In the genomic region with DNA sequence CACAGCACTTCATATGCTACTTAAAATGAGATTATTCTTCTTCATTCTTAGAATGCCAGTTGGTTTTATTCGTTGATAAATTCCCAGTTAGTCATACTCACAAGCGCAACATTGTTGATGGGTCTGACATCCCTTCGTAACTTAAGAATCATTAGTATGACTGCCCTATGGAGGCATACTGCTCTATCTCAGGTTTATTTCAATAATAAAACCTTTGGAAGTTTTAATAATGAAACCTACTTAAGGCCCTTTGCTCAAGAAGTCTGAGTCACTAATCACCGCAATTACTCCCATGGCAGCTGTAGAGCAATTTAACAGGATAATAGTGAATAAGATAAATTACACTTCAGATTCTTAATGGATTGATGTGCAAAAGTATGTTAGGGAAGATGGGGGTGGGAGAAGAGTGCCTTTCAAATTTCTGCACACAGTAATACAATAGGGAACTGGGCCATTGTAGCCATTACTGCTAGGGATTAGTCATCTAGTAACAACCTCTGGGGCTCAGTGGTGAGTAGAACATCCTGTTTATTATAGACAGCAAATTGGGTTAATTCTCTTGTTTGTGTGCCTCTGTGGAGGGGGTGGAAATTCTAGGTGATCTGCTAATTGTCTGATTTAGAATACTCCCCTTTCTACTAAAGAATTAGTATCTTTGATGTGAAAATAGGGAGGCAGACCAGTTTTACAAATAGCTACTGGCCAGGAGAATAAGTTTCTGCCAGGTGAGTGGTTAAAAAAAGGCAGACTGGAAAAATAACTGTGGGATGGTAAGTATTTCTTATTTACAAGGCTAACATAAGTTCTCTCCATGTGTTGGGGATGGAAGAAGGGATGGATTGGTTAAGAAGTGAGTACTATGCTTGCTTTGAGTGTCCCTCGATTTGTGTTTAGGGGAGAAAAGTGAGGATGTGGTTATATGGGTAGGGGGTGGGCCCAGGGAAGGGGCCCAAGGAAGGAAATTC, we compare ENCODE assay signal across 9 cellular contexts.
A peak's percentile ranks its signal among the peaks of the same experiment; 100 is the strongest.
DNase-seq lines count a peak whose midpoint lies in the region; ATAC-seq, FAIRE-seq and TF ChIP-seq lines count a peak whose summit lies in the region.
"Had no signal": no experiment of that assay in that cellular context is flagged by ENCODE, and none has a peak within 500 bp of the region (broad histone marks: within the 10 kb centered on the region; RNA-seq: fewer than 3 reads in every experiment).

No MANE protein-coding gene starts in this region.

- ATAC-seq in GM19351 (IDR thresholded peaks at IDR 0.05; ENCODE audit: unreplicated experiment) (peak; percentile 100), HG03159 (IDR thresholded peaks at IDR 0.05; ENCODE audit: unreplicated experiment) (peak; percentile 100)
- ATAC-seq in activated CD8-positive, alpha-beta T cell treated with anti-CD3 and anti-CD28 coated beads for 36 hours: peak; percentile 88

- H3K4me1 Mint-ChIP-seq in activated CD8-positive, alpha-beta T cell treated with anti-CD3 and anti-CD28 coated beads for 36 hours (ENCODE audit: low read depth): peaks cover 8% of the 10 kb centered on the region

- peak; percentile 37 for DNase-seq in CD1c-positive myeloid dendritic cell (ENCODE audit: extremely low spot score)
- peak; percentile 23 for DNase-seq in activated CD8-positive, alpha-beta T cell treated with anti-CD3 and anti-CD28 coated beads for 36 hours
- DNase-seq in small intestine: peak; percentile 24
- DNase-seq in DMS79 (lab: John Stamatoyannopoulos, UW): no peak
- no peak for DNase-seq in stimulated activated CD4-positive, alpha-beta T cell treated with anti-CD3 and anti-CD28 coated beads, Interleukin-1b, Interleukin-23, amount 100 ng/mL, for 48 hours
- DNase-seq in NCI-H748 (lab: John Stamatoyannopoulos, UW; ENCODE audit: unreplicated experiment): no peak

- H3K36me3 ChIP-seq in small intestine (ENCODE audit: control insufficient read depth in 2 of 2, insufficient read depth in 2 of 2, low read length in 2 of 2): no peaks in the 10 kb centered on the region

- intact Hi-C loops in activated CD8-positive, alpha-beta T cell treated with anti-CD3 and anti-CD28 coated beads for 36 hours (cut with micrococcal nuclease): loop anchor here (10.0 kb wide), 1 partner anchor 694 kb away; no protein-coding TSS in a partner anchor

- no peaks in the 10 kb centered on the region for H3K4me1 ChIP-seq in small intestine (ENCODE audit: control insufficient read depth in 2 of 2, insufficient read depth in 1 of 2, low read depth in 1 of 2, low read length in 1 of 2)

- no peaks in the 10 kb centered on the region for H3K27me3 Mint-ChIP-seq in activated CD8-positive, alpha-beta T cell treated with anti-CD3 and anti-CD28 coated beads for 36 hours
- H3K27me3 Mint-ChIP-seq: brain had no signal

- H3K27ac Mint-ChIP-seq in activated CD8-positive, alpha-beta T cell treated with anti-CD3 and anti-CD28 coated beads for 36 hours: peak overlapping the region; percentile 4

- no peak for FAIRE-seq in small intestine (lab: Jason Lieb, UNC)

- H3K4me3 Mint-ChIP-seq in activated CD8-positive, alpha-beta T cell treated with anti-CD3 and anti-CD28 coated beads for 36 hours: no peak overlapping the region
- H3K4me3 Mint-ChIP-seq: brain had no signal

- WGBS in small intestine, 3 donors: 61 to 74% (median 65%) methylated on average over 5 of the region's 5 CpGs

- no peaks in the 10 kb centered on the region for H3K27me3 ChIP-seq in small intestine (ENCODE audit: control insufficient read depth in 2 of 2, insufficient read depth in 2 of 2, low read length in 2 of 2)

- H3K36me3 Mint-ChIP-seq in activated CD8-positive, alpha-beta T cell treated with anti-CD3 and anti-CD28 coated beads for 36 hours (ENCODE audit: low read depth): no peaks in the 10 kb centered on the region
- H3K36me3 Mint-ChIP-seq: brain had no signal

- no peak overlapping the region for H3K4me3 ChIP-seq in small intestine (ENCODE audit: low read depth in 1 of 2, low read length in 2 of 2)

- no peak for TF ChIP-seq CTCF in activated CD8-positive, alpha-beta T cell treated with anti-CD3 and anti-CD28 coated beads for 36 hours (IDR thresholded peaks at IDR 0.05)

- CTCF ChIA-PET in activated CD8-positive, alpha-beta T cell treated with anti-CD3 and anti-CD28 coated beads for 36 hours (lab: Charles Lee): interaction anchor here (1.0 kb wide), 1 partner anchor 76 kb away, joined by 4 read pairs; no protein-coding TSS in a partner anchor

- H3K9me3 ChIP-seq in small intestine (ENCODE audit: control insufficient read depth, low read depth): no peaks in the 10 kb centered on the region

- H3K27ac ChIP-seq in small intestine (ENCODE audit: low read depth in 1 of 2, low read length in 1 of 2): peak overlapping the region in 1 of 2 donors; percentile 45

- no peaks in the 10 kb centered on the region for H3K9me3 Mint-ChIP-seq in activated CD8-positive, alpha-beta T cell treated with anti-CD3 and anti-CD28 coated beads for 36 hours
- H3K9me3 Mint-ChIP-seq: brain had no signal

- POLR2A ChIA-PET in activated CD8-positive, alpha-beta T cell treated with anti-CD3 and anti-CD28 coated beads for 36 hours (lab: Charles Lee): no interaction called here

Comparison
In these comparisons a context has a peak if more than half of its experiments do, and no peak if none do; other contexts are left out.
1. DNase-seq: peak in CD1c-positive myeloid dendritic cell (single experiment), activated CD8-positive, alpha-beta T cell treated with anti-CD3 and anti-CD28 coated beads for 36 hours (single experiment) and small intestine (single experiment); none in DMS79 (single experiment), stimulated activated CD4-positive, alpha-beta T cell treated with anti-CD3 and anti-CD28 coated beads, Interleukin-1b, Interleukin-23, amount 100 ng/mL, for 48 hours (single experiment) and NCI-H748 (single experiment).
2. Peak in every context shown above with its lines, with median percentiles within 50 percentile points of each other: ATAC-seq.